8 cellular contexts compared by ENCODE assay signal in genomic region chr9:128438343-128439109, GRCh38. TPM values are rescaled to one million over a fixed set of nuclear protein-coding genes. Genes with fewer than 3 reads are reported as not detected.
DNase-seq lines count a peak whose midpoint lies in the region; ATAC-seq, FAIRE-seq and TF ChIP-seq lines count a peak whose summit lies in the region.

No MANE protein-coding gene starts in this region.

- ATAC-seq in HG02678 (IDR thresholded peaks at IDR 0.05; ENCODE audit: unreplicated experiment) (peak; percentile 60), GM18870 (IDR thresholded peaks at IDR 0.05; ENCODE audit: unreplicated experiment) (no peak)

- peaks cover 0 to 3% of the 10 kb centered on the region in 2 donors for H3K4me1 ChIP-seq in kidney (ENCODE audit: control insufficient read depth in 1 of 2, insufficient read depth in 1 of 2, low read depth in 1 of 2, low read length in 2 of 2)

- peak; percentile 83 for DNase-seq in DMS153 treated with DMSO at 0.1 percent for 48 hours (lab: John Stamatoyannopoulos, UW; ENCODE audit: unreplicated experiment)
- peak; percentile 72 for DNase-seq in NCI-H345 (lab: John Stamatoyannopoulos, UW)
- DNase-seq in activated CD4-positive, CD25-positive, alpha-beta regulatory T cell (lab: John Stamatoyannopoulos, UW), result peak; percentile 63 to 81 (median 70)
- DNase-seq in cardiac fibroblast (ENCODE audit: low read depth in 2 of 2), result peak; percentile 78 to 94
- peak; percentile 91 for DNase-seq in kidney
- peak; percentile 90 to 92 for DNase-seq in stimulated activated CD4-positive, alpha-beta T cell treated with anti-CD3 and anti-CD28 coated beads, Interleukin-2, amount 100 ng/mL, for 24 hours

- no peak for FAIRE-seq in kidney (lab: Jason Lieb, UNC)

- no peak overlapping the region for H3K27ac ChIP-seq in kidney (ENCODE audit: low read depth in 2 of 2, low read length in 2 of 2)

- peak; percentile 96 for TF ChIP-seq CTCF in cardiac fibroblast (IDR thresholded peaks at IDR 0.05; ENCODE audit: low read depth, low read length)
- peak; percentile 94 for TF ChIP-seq CTCF in kidney (IDR thresholded peaks at IDR 0.05; ENCODE audit: borderline replicate concordance, extremely low read depth, insufficient read depth)

- H3K4me3 ChIP-seq in cardiac fibroblast (replicated peaks in 1 of 2; ENCODE audit: low read depth in 2 of 2, low read length in 2 of 2), result no peak overlapping the region
- H3K4me3 ChIP-seq in kidney (ENCODE audit: low read length in 2 of 2), result no peak overlapping the region

- no peaks in the 10 kb centered on the region for H3K9me3 ChIP-seq in kidney (ENCODE audit: control insufficient read depth in 1 of 2, low read length in 2 of 2)

- intact Hi-C loops in kidney (cut with DNase I), result no loop called here

- H3K36me3 ChIP-seq in kidney (ENCODE audit: control insufficient read depth in 1 of 2, insufficient read depth in 2 of 2, low read length in 2 of 2), result no peaks in the 10 kb centered on the region

- no peak overlapping the region for H3K9ac ChIP-seq in kidney (ENCODE audit: low read length in 2 of 2)

RNA-seq across cellular contexts. Expression of gene ODF2, which starts 17.3 kb away (rescaled TPM):
- total RNA-seq in kidney, result 23.6 TPM
- 10.6 TPM for polyA plus RNA-seq in kidney (ENCODE audit: insufficient read depth, low read depth, low replicate concordance)

RNA-seq across cellular contexts. Expression of gene CERCAM, which starts 17.9 kb away (rescaled TPM):
- total RNA-seq in kidney, result 25.5 TPM
- polyA plus RNA-seq in kidney (ENCODE audit: insufficient read depth, low read depth, low replicate concordance), result 19.7 TPM
